ENCODE assay signal across 8 cellular contexts in the genomic region with DNA sequence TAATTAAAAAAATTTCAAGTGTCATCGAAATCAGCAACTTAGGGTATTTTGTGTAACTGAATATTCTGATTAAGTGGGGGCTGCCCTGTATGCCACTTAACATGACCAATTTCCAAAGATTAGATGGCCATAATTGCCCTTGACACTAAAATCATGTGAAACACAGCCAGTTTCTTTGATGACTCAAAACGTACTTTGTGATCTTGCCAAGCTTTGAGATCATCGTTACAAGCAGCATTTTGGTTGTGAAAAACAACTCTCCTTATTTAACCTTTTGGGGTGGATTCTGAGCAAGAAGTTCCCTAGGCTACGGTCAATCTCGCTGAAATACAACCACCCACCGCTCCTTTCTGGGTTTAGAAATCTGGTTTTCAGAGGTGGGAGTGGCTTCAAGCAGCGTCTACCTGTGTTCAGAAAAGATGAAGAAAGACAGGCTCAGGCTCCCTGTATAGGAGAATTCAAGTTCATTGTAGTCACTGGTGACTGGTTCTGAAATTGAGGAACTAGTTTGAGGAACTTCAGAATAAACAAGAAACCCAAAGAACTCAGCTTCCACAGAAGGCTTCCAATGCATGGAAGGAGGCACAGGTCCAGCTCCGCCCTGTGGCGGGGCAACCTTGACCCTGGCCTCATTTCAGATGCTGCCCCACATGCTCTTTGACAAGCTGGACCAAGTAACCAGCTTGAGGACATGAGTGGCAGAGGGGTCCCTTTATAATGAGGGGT. TPM values are rescaled to one million over a fixed set of nuclear protein-coding genes. Genes with fewer than 3 reads are reported as not detected.
A peak's percentile ranks its signal among the peaks of the same experiment; 100 is the strongest.
DNase-seq lines count a peak whose midpoint lies in the region; ATAC-seq and TF ChIP-seq lines count a peak whose summit lies in the region.

No MANE protein-coding gene starts in this region.

- no peaks in the 10 kb centered on the region for H3K27me3 ChIP-seq in HAP-1 (ENCODE audit: low read depth)

- no peak overlapping the region for H3K4me3 ChIP-seq in skin epidermis
- no peak overlapping the region for H3K4me3 ChIP-seq in HAP-1

- 0 out of 2 replicates have a peak, but pooled peaks cover 3% of the 10 kb centered on the region for H3K4me1 ChIP-seq in HAP-1

- in situ Hi-C loops in HAP-1 (cut with MboI; ENCODE audit: low sequenced_read_pairs), result no loop called here

- peak overlapping the region; percentile 10 to 86 (median 77) for H3K27ac ChIP-seq in skin epidermis

- peak; percentile 37 for ATAC-seq in GM18505 (IDR thresholded peaks at IDR 0.05; ENCODE audit: unreplicated experiment)
- no peak for ATAC-seq in GM19324 (IDR thresholded peaks at IDR 0.05; ENCODE audit: low FRiP score, unreplicated experiment)
- no peak for ATAC-seq in GM18520 (IDR thresholded peaks at IDR 0.05; ENCODE audit: unreplicated experiment)

- H3K9me3 ChIP-seq in HAP-1, result no peaks in the 10 kb centered on the region

- no peaks in the 10 kb centered on the region for H3K36me3 ChIP-seq in HAP-1 (replicated peaks)

- DNase-seq in M059J (ENCODE audit: low read depth) (peak; percentile 94), germinal center (ENCODE audit: low spot score) (peak; percentile 68), HAP-1 (ENCODE audit: low spot score in 2 of 2) (no peak)
- peak; percentile 69 to 72 for DNase-seq in activated T-cell treated with anti-CD3 and anti-CD28 coated beads, Interleukin-2, amount 50 U/mL, for 48 hours

- no peak for TF ChIP-seq POLR2A in GM18505 (IDR thresholded peaks at IDR 0.05; ENCODE audit: borderline replicate concordance, extremely low read depth, insufficient read depth, insufficient read length)

RNA-seq across cellular contexts. Expression of gene MAP3K14, which starts 9.4 kb away (rescaled TPM):
- 5.3 and 10.1 TPM in 2 replicates for total RNA-seq in M059J (2014; rRNA removed; shearing (Covaris generic))

RNA-seq across cellular contexts. Expression of gene SPATA32, which starts 45.6 kb away (rescaled TPM):
- not detected in 2 replicates for total RNA-seq in M059J (2014; rRNA removed; shearing (Covaris generic))

Comparison
In these comparisons a context has a peak if more than half of its experiments do, and no peak if none do; other contexts are left out.
1. DNase-seq: peak in M059J (single experiment), activated T-cell treated with anti-CD3 and anti-CD28 coated beads, Interleukin-2, amount 50 U/mL, for 48 hours (2 of 2) and germinal center (single experiment); none in HAP-1 (0 of 2).